Comparison of ENCODE assay signal across 21 cellular contexts in genomic region chr5:27778121-27778520, GRCh38.
"Had no signal": no experiment of that assay in that cellular context is flagged by ENCODE, and none has a peak within 500 bp of the region (broad histone marks: within the 10 kb centered on the region; RNA-seq: fewer than 3 reads in every experiment).

No MANE protein-coding gene starts in this region.

- H3K27me3 ChIP-seq: brain microvascular endothelial cell had no signal

- H3K4me3 Mint-ChIP-seq: activated CD4-positive, alpha-beta T cell treated with anti-CD3 and anti-CD28 coated beads for 36 hours; activated CD8-positive, alpha-beta T cell treated with anti-CD3 and anti-CD28 coated beads for 36 hours; activated naive CD4-positive, alpha-beta T cell treated with anti-CD3 and anti-CD28 coated beads, Interleukin-2, amount 10 ng/mL, durations not matched to agents 7 days and 5 days; activated naive CD8-positive, alpha-beta T cell treated with anti-CD3 and anti-CD28 coated beads for 36 hours; activated T-cell treated with anti-CD3 and anti-CD28 coated beads, Interleukin-2, amount 50 U/mL, for 72 hours had no signal

- H3K4me1 Mint-ChIP-seq: activated CD4-positive, alpha-beta T cell treated with anti-CD3 and anti-CD28 coated beads for 36 hours; activated naive CD4-positive, alpha-beta T cell treated with anti-CD3 and anti-CD28 coated beads, Interleukin-2, amount 10 ng/mL, durations not matched to agents 7 days and 5 days; activated naive CD8-positive, alpha-beta T cell treated with anti-CD3 and anti-CD28 coated beads for 36 hours had no signal

- H3K27ac Mint-ChIP-seq: activated CD4-positive, alpha-beta T cell treated with anti-CD3 and anti-CD28 coated beads for 36 hours; activated CD8-positive, alpha-beta T cell treated with anti-CD3 and anti-CD28 coated beads for 36 hours; activated naive CD4-positive, alpha-beta T cell treated with anti-CD3 and anti-CD28 coated beads, Interleukin-2, amount 10 ng/mL, durations not matched to agents 7 days and 5 days; activated naive CD8-positive, alpha-beta T cell treated with anti-CD3 and anti-CD28 coated beads for 36 hours; activated T-cell treated with anti-CD3 and anti-CD28 coated beads, Interleukin-2, amount 50 U/mL, for 72 hours; activated T-helper 2 cell treated with anti-CD3 and anti-CD28 coated beads, Interferon-gamma antibody, Interleukin-2, Interleukin-4, amounts not matched to agents 10 μg/mL and 5 μg/mL and 100 μg/mL, durations not matched to agents 14 hours and 24 hours and 36 hours had no signal

- DNase-seq: activated CD4-positive, alpha-beta T cell treated with anti-CD3 and anti-CD28 coated beads for 36 hours; activated CD8-positive, alpha-beta memory T cell treated with anti-CD3 and anti-CD28 coated beads, Interleukin-2, amount 50 U/mL, for 4 hours; activated CD8-positive, alpha-beta T cell treated with anti-CD3 and anti-CD28 coated beads for 36 hours; activated gamma-delta T cell treated with Interleukin-2 at 50 U/mL for 16 hours; activated naive CD4-positive, alpha-beta T cell treated with anti-CD3 and anti-CD28 coated beads, Interleukin-2, amount 10 ng/mL, durations not matched to agents 7 days and 5 days; activated naive CD8-positive, alpha-beta T cell treated with anti-CD3 and anti-CD28 coated beads for 36 hours; activated T-cell treated with anti-CD3 and anti-CD28 coated beads, Interleukin-2, amount 50 U/mL, for 72 hours; brain microvascular endothelial cell; KG1; NCI-H1092; NCI-H1417; NCI-H2029 treated with DMSO at 0.1 percent for 48 hours; NCI-H2227 treated with DMSO at 0.1 percent for 48 hours; NCI-H526; NCI-H82; OCI-M1; RPMI8226; T-helper 1 cell; WERI-Rb-1 had no signal

- H3K4me3 ChIP-seq: SK-N-MC had no signal

- H3K27ac ChIP-seq: brain microvascular endothelial cell, SK-N-MC, WERI-Rb-1 had no signal

- H3K36me3 ChIP-seq: brain microvascular endothelial cell, WERI-Rb-1 had no signal

- H3K27me3 Mint-ChIP-seq: activated CD4-positive, alpha-beta T cell treated with anti-CD3 and anti-CD28 coated beads for 36 hours; activated CD8-positive, alpha-beta T cell treated with anti-CD3 and anti-CD28 coated beads for 36 hours; activated naive CD4-positive, alpha-beta T cell treated with anti-CD3 and anti-CD28 coated beads, Interleukin-2, amount 10 ng/mL, durations not matched to agents 7 days and 5 days; activated naive CD8-positive, alpha-beta T cell treated with anti-CD3 and anti-CD28 coated beads for 36 hours had no signal

- H3K36me3 Mint-ChIP-seq: activated naive CD4-positive, alpha-beta T cell treated with anti-CD3 and anti-CD28 coated beads, Interleukin-2, amount 10 ng/mL, durations not matched to agents 7 days and 5 days; activated naive CD8-positive, alpha-beta T cell treated with anti-CD3 and anti-CD28 coated beads for 36 hours had no signal
